ENCODE assay signal across 8 cellular contexts in genomic region chr17:21034350-21035235, GRCh38. TPM values are rescaled to one million over a fixed set of nuclear protein-coding genes. Genes with fewer than 3 reads are reported as not detected.
DNase-seq lines count a peak whose midpoint lies in the region; ATAC-seq and TF ChIP-seq lines count a peak whose summit lies in the region.

No MANE protein-coding gene starts in this region.

- no peaks in the 10 kb centered on the region for H3K36me3 ChIP-seq in OCI-LY3 (replicated peaks; ENCODE audit: low read depth, low read length)
- H3K36me3 ChIP-seq in neutrophil = peaks cover 4% of the 10 kb centered on the region

- peaks cover 99% of the 10 kb centered on the region for H3K79me2 ChIP-seq in OCI-LY3 (ENCODE audit: low read length)

- H3K27me3 ChIP-seq in OCI-LY3 (ENCODE audit: low read depth, low read length) (no peaks in the 10 kb centered on the region), dorsolateral prefrontal cortex (no peaks in the 10 kb centered on the region), neutrophil (no peaks in the 10 kb centered on the region)

- H3K4me3 ChIP-seq in OCI-LY3 (ENCODE audit: low read length) = peak overlapping the region; percentile 38
- H3K4me3 ChIP-seq in dorsolateral prefrontal cortex = peak overlapping the region in 37 of 59 donors; percentile 1 to 43 (median 21)
- H3K4me3 ChIP-seq in neutrophil (ENCODE audit: low read depth in 1 of 2, low read length in 1 of 2) = peak overlapping the region in 1 of 2 experiments; percentile 28

- H3K4me1 ChIP-seq in OCI-LY3 (ENCODE audit: low read length) (peaks cover 15% of the 10 kb centered on the region), neutrophil (ENCODE audit: control insufficient read depth in 1 of 2, insufficient read depth in 1 of 2, low read depth in 1 of 2, low read length in 1 of 2) (peaks cover 45 to 50% of the 10 kb centered on the region in 2 experiments)

- intact Hi-C loops in dorsolateral prefrontal cortex (cut with DNase I) = no loop called here

- peak; percentile 66 for DNase-seq in ELR (ENCODE audit: low read depth)
- DNase-seq in dorsolateral prefrontal cortex = peak in 1 of 10 donors; percentile 27
- DNase-seq in HK-2 (ENCODE audit: unreplicated experiment) = no peak
- no peak for DNase-seq in NK-92 (lab: John Stamatoyannopoulos, UW; ENCODE audit: unreplicated experiment)
- no peak for DNase-seq in NCI-H446 treated with DMSO at 0.1 percent for 48 hours (lab: John Stamatoyannopoulos, UW)

- H4K20me1 ChIP-seq in OCI-LY3 (ENCODE audit: insufficient read depth, low read length) = peaks cover 83% of the 10 kb centered on the region

- H3K9me3 ChIP-seq in OCI-LY3 (ENCODE audit: insufficient read depth, low read length) (no peaks in the 10 kb centered on the region), neutrophil (no peaks in the 10 kb centered on the region)

- H3K27ac ChIP-seq in OCI-LY3 (ENCODE audit: low read length) (peak overlapping the region; percentile 16; the same call in 1 of the 2 replicates), dorsolateral prefrontal cortex (peak overlapping the region in 53 of 59 donors; percentile 1 to 85 (median 56)), neutrophil (peak overlapping the region; percentile 78)

- no peak overlapping the region for H3K9ac ChIP-seq in OCI-LY3 (ENCODE audit: low read length)

- H3K4me2 ChIP-seq in OCI-LY3 (ENCODE audit: low read length) = peak overlapping the region; percentile 55

- no peak overlapping the region for H2AFZ ChIP-seq in OCI-LY3 (ENCODE audit: low read depth, low read length)

- TF ChIP-seq CTCF in OCI-LY3 (IDR thresholded peaks at IDR 0.05; ENCODE audit: low read depth, low read length) (no peak), dorsolateral prefrontal cortex (IDR thresholded peaks at IDR 0.05 in 54 of 56, conservative IDR thresholded peaks at IDR 0.05 in 2 of 56; ENCODE audit: low read depth in 1 of 56, partially characterized antibody in 56 of 56) (no peak), neutrophil (IDR thresholded peaks at IDR 0.05) (no peak)

- ATAC-seq in GM21786 (IDR thresholded peaks at IDR 0.05; ENCODE audit: unreplicated experiment) = peak; percentile 83

RNA-seq across cellular contexts. Expression of gene USP22, which starts 8.2 kb away (rescaled TPM):
- total RNA-seq in dorsolateral prefrontal cortex = 100 to 1,000 TPM; 223 to 385 (median 299) TPM

Comparison
In these comparisons a context has a peak if more than half of its experiments do, and no peak if none do; other contexts are left out.
1. H3K27ac ChIP-seq: peak in every context shown above with its lines; median percentile 78 in neutrophil; 56 in dorsolateral prefrontal cortex; 16 in OCI-LY3.